9 cellular contexts compared by ENCODE assay signal in the genomic region with DNA sequence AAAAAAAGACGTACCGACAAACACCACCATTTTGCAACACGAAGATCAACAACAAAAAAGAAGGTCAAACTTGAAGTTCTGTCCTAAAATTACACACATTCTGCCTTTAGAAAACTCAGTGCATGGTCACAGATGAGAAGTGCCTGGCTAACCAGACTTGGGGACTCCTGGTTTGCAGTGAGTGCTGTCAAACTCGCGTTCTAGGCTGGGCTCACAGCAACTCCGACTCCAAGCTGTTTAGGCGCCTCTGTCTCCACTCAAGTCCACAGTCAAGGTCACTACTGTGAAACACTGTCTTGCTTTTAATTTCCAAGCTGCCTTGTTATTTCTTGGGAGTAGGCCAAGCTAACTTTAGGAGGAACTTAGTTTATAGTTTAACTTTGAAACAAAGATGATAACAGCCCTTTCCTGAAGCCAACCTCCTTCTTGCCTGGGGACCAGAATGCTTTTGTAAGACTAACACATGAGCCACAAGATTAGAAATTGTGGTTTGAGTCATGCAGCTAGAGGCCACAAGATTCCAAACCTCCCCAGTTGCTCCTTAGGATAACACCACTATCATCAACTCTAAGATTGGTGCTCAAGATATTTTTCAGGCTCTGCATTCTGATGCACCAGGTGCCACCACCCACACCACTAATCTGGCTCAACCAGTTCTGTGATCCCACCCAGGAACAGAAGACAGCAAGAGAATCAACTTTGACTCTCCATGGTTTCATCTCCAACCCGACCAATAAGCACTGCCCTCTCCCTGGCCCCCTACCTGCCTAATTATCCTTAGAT. TPM values are rescaled to one million over a fixed set of nuclear protein-coding genes. Genes with fewer than 3 reads are reported as not detected.
DNase-seq lines count a peak whose midpoint lies in the region; ATAC-seq and TF ChIP-seq lines count a peak whose summit lies in the region.
"Had no signal": no experiment of that assay in that cellular context is flagged by ENCODE, and none has a peak within 500 bp of the region (broad histone marks: within the 10 kb centered on the region; RNA-seq: fewer than 3 reads in every experiment).

No MANE protein-coding gene starts in this region.

- H3K9me3 Mint-ChIP-seq in activated CD8-positive, alpha-beta T cell treated with anti-CD3 and anti-CD28 coated beads, Interleukin-2, amount 10 ng/mL, durations not matched to agents 7 days and 5 days (ENCODE audit: insufficient read depth): peaks cover 24% of the 10 kb centered on the region

- H3K4me3 Mint-ChIP-seq in activated CD8-positive, alpha-beta T cell treated with anti-CD3 and anti-CD28 coated beads, Interleukin-2, amount 10 ng/mL, durations not matched to agents 7 days and 5 days: peak overlapping the region; percentile 76

- peak overlapping the region in 5 of 12 donors; percentile 71 to 95 (median 78) for H3K4me3 ChIP-seq in heart left ventricle
- H3K4me3 ChIP-seq in upper lobe of right lung: no peak overlapping the region

- DNase-seq in cardiac septum (ENCODE audit: low spot score): peak; percentile 24
- DNase-seq in heart left ventricle: no peak
- no peak for DNase-seq in activated CD8-positive, alpha-beta T cell treated with anti-CD3 and anti-CD28 coated beads, Interleukin-2, amount 10 ng/mL, durations not matched to agents 7 days and 5 days
- DNase-seq in iris pigment epithelial cell (ENCODE audit: low read depth): peak; percentile 83
- no peak for DNase-seq in upper lobe of right lung
- DNase-seq in COR-L47 (lab: John Stamatoyannopoulos, UW): no peak
- no peak for DNase-seq in NCI-H146 treated with DMSO at 0.1 percent for 48 hours (lab: John Stamatoyannopoulos, UW; ENCODE audit: unreplicated experiment)
- DNase-seq: activated CD4-positive, CD25-positive, alpha-beta regulatory T cell had no signal

- CTCF ChIA-PET in activated CD8-positive, alpha-beta T cell treated with anti-CD3 and anti-CD28 coated beads, Interleukin-2, amount 10 ng/mL, durations not matched to agents 7 days and 5 days (lab: Charles Lee): no interaction called here

- 91 to 94% (median 94%) methylated on average over 8 of the region's 8 CpGs for WGBS in heart left ventricle, 4 donors

- TF ChIP-seq CTCF in heart left ventricle (IDR thresholded peaks at IDR 0.05): no peak
- no peak for TF ChIP-seq CTCF in upper lobe of right lung (IDR thresholded peaks at IDR 0.05)

- H3K4me1 Mint-ChIP-seq in activated CD8-positive, alpha-beta T cell treated with anti-CD3 and anti-CD28 coated beads, Interleukin-2, amount 10 ng/mL, durations not matched to agents 7 days and 5 days (ENCODE audit: low read depth): peaks cover 28% of the 10 kb centered on the region

- H3K36me3 ChIP-seq in heart left ventricle: peaks cover 0 to 12% (median 5%) of the 10 kb centered on the region in 9 donors
- H3K36me3 ChIP-seq in upper lobe of right lung: peaks cover 4% of the 10 kb centered on the region

- ATAC-seq in heart left ventricle (no peak), upper lobe of right lung (no peak), HG03378 (IDR thresholded peaks at IDR 0.05; ENCODE audit: unreplicated experiment) (no peak)
- no peak for ATAC-seq in activated CD8-positive, alpha-beta T cell treated with anti-CD3 and anti-CD28 coated beads, Interleukin-2, amount 10 ng/mL, durations not matched to agents 7 days and 5 days

- H3K9me3 ChIP-seq in heart left ventricle: peaks cover 0 to 8% (median 0%) of the 10 kb centered on the region in 12 donors
- H3K9me3 ChIP-seq in upper lobe of right lung: no peaks in the 10 kb centered on the region

- no peak overlapping the region for H3K27ac ChIP-seq in heart left ventricle
- H3K27ac ChIP-seq in upper lobe of right lung: peak overlapping the region; percentile 85

- POLR2A ChIA-PET in activated CD8-positive, alpha-beta T cell treated with anti-CD3 and anti-CD28 coated beads, Interleukin-2, amount 10 ng/mL, durations not matched to agents 7 days and 5 days (lab: Charles Lee): interaction anchor here (1.0 to 1.8 kb wide), 2 partner anchors 107 to 115 kb away, joined by 3 to 10 read pairs; no protein-coding TSS in a partner anchor

- no peak for TF ChIP-seq POLR2A in heart left ventricle (IDR thresholded peaks at IDR 0.05)

- H3K27me3 Mint-ChIP-seq in activated CD8-positive, alpha-beta T cell treated with anti-CD3 and anti-CD28 coated beads, Interleukin-2, amount 10 ng/mL, durations not matched to agents 7 days and 5 days (ENCODE audit: low read depth): no peaks in the 10 kb centered on the region

- H3K36me3 Mint-ChIP-seq in activated CD8-positive, alpha-beta T cell treated with anti-CD3 and anti-CD28 coated beads, Interleukin-2, amount 10 ng/mL, durations not matched to agents 7 days and 5 days (ENCODE audit: low read depth): peaks cover 58% of the 10 kb centered on the region

- H3K27ac Mint-ChIP-seq in activated CD8-positive, alpha-beta T cell treated with anti-CD3 and anti-CD28 coated beads, Interleukin-2, amount 10 ng/mL, durations not matched to agents 7 days and 5 days: peak overlapping the region; percentile 68

- H3K27me3 ChIP-seq in heart left ventricle (no peaks in the 10 kb centered on the region), upper lobe of right lung (no peaks in the 10 kb centered on the region)

- H3K4me1 ChIP-seq in heart left ventricle (peaks cover 0 to 27% (median 14%) of the 10 kb centered on the region in 12 donors), upper lobe of right lung (peaks cover 12% of the 10 kb centered on the region)

- intact Hi-C loops in cardiac septum (cut with DNase I) (loop anchor here (5.0 kb wide), 2 partner anchors 58 to 73 kb away; no protein-coding TSS in a partner anchor), heart left ventricle (cut with DNase I) (loop anchor here in 5 of 10 donors (5.0 to 10.0 kb wide), 6 partner anchors 58 to 208 kb away; a partner anchor contains a TSS), upper lobe of right lung (cut with DNase I) (no loop called here)

RNA-seq across cellular contexts. Expression of a gene that starts 1.1 kb away (rescaled TPM):
- total RNA-seq in cardiac septum (22.1 TPM), heart left ventricle (10 to 100 TPM; 13.9 to 45.8 (median 23.7) TPM), upper lobe of right lung (15.8 TPM)
- 10 to 100 TPM in 1 of 2 donors, 1 to 10 TPM in 1; 7.2 to 15.3 TPM for polyA plus RNA-seq in heart left ventricle
- 10 to 100 TPM; 25.5 to 27.0 TPM for total RNA-seq in activated CD8-positive, alpha-beta T cell treated with anti-CD3 and anti-CD28 coated beads, Interleukin-2, amount 10 ng/mL, durations not matched to agents 7 days and 5 days

RNA-seq across cellular contexts. Expression of a gene that starts 1.7 kb away (rescaled TPM):
- total RNA-seq in cardiac septum (13.5 TPM), heart left ventricle (10 to 100 TPM; 11.4 to 22.2 (median 18.4) TPM), upper lobe of right lung (25.7 TPM)
- polyA plus RNA-seq in heart left ventricle: 10 to 100 TPM in 1 of 2 donors, 1 to 10 TPM in 1; 4.1 to 15.3 TPM
- total RNA-seq in activated CD8-positive, alpha-beta T cell treated with anti-CD3 and anti-CD28 coated beads, Interleukin-2, amount 10 ng/mL, durations not matched to agents 7 days and 5 days: 10 to 100 TPM; 56.5 to 58.2 TPM

Comparison
In these comparisons a context has a peak if more than half of its experiments do, and no peak if none do; other contexts are left out.
1. DNase-seq: peak in cardiac septum (single experiment) and iris pigment epithelial cell (single experiment); none in heart left ventricle (0 of 5), activated CD8-positive, alpha-beta T cell treated with anti-CD3 and anti-CD28 coated beads, Interleukin-2, amount 10 ng/mL, durations not matched to agents 7 days and 5 days (single experiment), upper lobe of right lung (single experiment), COR-L47 (single experiment) and NCI-H146 treated with DMSO at 0.1 percent for 48 hours (single experiment).